In genomic region chr1:25731148-25731547, GRCh38 we compare ENCODE assay signal across 13 cellular contexts.
"Had no signal": no experiment of that assay in that cellular context is flagged by ENCODE, and none has a peak within 500 bp of the region (broad histone marks: within the 10 kb centered on the region; RNA-seq: fewer than 3 reads in every experiment).

No MANE protein-coding gene starts in this region.

- H3K4me3 Mint-ChIP-seq: neural crest cell had no signal

- H3K27me3 ChIP-seq: adrenal gland, ovary, tibial artery had no signal

- H3K27ac ChIP-seq: coronary artery, ovary, tibial artery had no signal

- H3K4me3 ChIP-seq: adrenal gland, coronary artery, lung, mucosa of descending colon, ovary, tibial artery had no signal

- H3K27ac Mint-ChIP-seq: activated CD4-positive, alpha-beta T cell treated with anti-CD3 and anti-CD28 coated beads, Interleukin-2, amount 10 ng/mL, durations not matched to agents 24 days and 14 days had no signal

- H3K9me3 ChIP-seq: adrenal gland, mucosa of descending colon, ovary, tibial artery had no signal

- H3K36me3 ChIP-seq: adrenal gland, ovary, tibial artery had no signal

- ATAC-seq: left colon, mucosa of descending colon had no signal

- H3K9me3 Mint-ChIP-seq: activated CD4-positive, alpha-beta T cell treated with anti-CD3 and anti-CD28 coated beads, Interleukin-2, amount 10 ng/mL, durations not matched to agents 24 days and 14 days; neural crest cell had no signal

- DNase-seq: activated T-cell treated with anti-CD3 and anti-CD28 coated beads for 4 hours; effector CD8-positive, alpha-beta T cell; foreskin melanocyte; left colon; SW 1271; tibial artery had no signal
